8 cellular contexts compared by ENCODE assay signal in the genomic region with DNA sequence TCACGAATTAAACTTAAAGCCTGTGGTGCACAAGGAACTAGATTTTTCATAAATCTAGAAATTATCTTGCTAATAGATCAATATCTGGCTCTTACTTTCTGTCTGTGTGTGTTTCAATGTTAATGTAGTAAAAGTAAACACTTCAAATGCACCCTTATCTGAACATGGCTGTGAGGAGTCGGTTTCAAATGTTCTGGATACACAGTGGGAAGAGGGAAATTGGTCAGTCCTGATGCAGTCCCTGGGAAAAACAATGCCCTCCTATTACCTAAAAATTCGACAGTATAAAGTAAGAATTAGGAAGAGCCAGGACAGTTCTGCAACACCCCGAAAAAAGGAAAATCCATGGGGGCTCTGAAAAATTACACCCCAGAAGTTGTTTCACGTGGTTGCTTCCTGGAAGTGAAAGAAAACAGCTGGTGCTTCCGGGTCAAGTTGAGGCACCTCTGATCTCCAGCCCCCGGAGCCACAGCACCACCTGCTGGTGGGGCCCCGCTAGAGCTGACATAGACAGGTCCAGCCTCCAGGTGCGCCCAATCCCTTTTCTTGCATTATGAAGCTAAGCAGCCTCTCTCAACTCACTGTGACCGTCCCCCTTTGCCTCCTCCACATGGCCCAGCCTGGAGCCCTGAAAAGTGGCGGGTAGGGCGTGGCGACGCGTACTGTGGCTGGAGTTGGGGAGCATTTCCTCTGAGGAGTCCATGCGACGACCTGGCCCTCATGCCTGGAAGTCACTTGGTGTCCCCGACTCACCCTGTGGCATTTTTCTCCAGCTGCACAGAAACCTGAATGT. TPM values are rescaled to one million over a fixed set of nuclear protein-coding genes. Genes with fewer than 3 reads are reported as not detected.
DNase-seq lines count a peak whose midpoint lies in the region; ATAC-seq and TF ChIP-seq lines count a peak whose summit lies in the region.

No MANE protein-coding gene starts in this region.

- H3K9me1 ChIP-seq in IMR-90 (ENCODE audit: insufficient read depth, low read length) = no peaks in the 10 kb centered on the region

- no peak overlapping the region for H2BK5ac ChIP-seq in IMR-90 (ENCODE audit: low read depth, low read length, poor library complexity, severe bottlenecking)

- no peaks in the 10 kb centered on the region for H3K9me3 ChIP-seq in IMR-90 (ENCODE audit: control insufficient read depth, insufficient read depth, low read length)

- no peak overlapping the region for H2BK15ac ChIP-seq in IMR-90 (ENCODE audit: low read depth, low read length)

- WGBS in IMR-90 (ENCODE audit: extremely low coverage in 2 of 2, insufficient read length in 1 of 2), 2 experiments = 68% methylated on average over 5 of the region's 18 CpGs; no CpG with 5 or more reads in 1 of the 2 experiments

- no peak overlapping the region for H4K5ac ChIP-seq in IMR-90 (ENCODE audit: low read depth, low read length)

- no peaks in the 10 kb centered on the region for H3K4me1 Mint-ChIP-seq in immature natural killer cell
- no peaks in the 10 kb centered on the region for H3K4me1 Mint-ChIP-seq in type B pancreatic cell (ENCODE audit: unreplicated experiment)

- H3K14ac ChIP-seq in IMR-90 (replicated peaks; ENCODE audit: low read depth, low read length) = no peak overlapping the region

- dilution Hi-C loops in IMR-90 (cut with HindIII; ENCODE audit: low sequenced_read_pairs, unreplicated experiment) = no loop called here

- H3K4ac ChIP-seq in IMR-90 (ENCODE audit: low read depth, low read length) = no peak overlapping the region

- no peak overlapping the region for H3K27ac Mint-ChIP-seq in immature natural killer cell
- no peak overlapping the region for H3K27ac Mint-ChIP-seq in type B pancreatic cell

- H3K79me1 ChIP-seq in IMR-90 (ENCODE audit: low read depth in 1 of 2, low read length in 2 of 2) = no peaks in the 10 kb centered on the region

- DNase-seq in EL (peak; percentile 34), IMR-90 (no peak), immature natural killer cell (peak in 2 of 3 donors; percentile 8), type B pancreatic cell (ENCODE audit: extremely low spot score, unreplicated experiment) (no peak), medulla oblongata (ENCODE audit: extremely low spot score) (no peak)
- peak; percentile 13 for DNase-seq in activated CD4-positive, alpha-beta T cell treated with anti-CD3 and anti-CD28 coated beads, Interleukin-2, amount 50 U/mL, for 1 hour

- peaks cover 4% of the 10 kb centered on the region for H3K27me3 ChIP-seq in IMR-90 (ENCODE audit: control insufficient read depth, insufficient read depth, low read length)

- no peaks in the 10 kb centered on the region for H4K20me1 ChIP-seq in IMR-90 (ENCODE audit: insufficient read depth, low read length)

- peak; percentile 34 for TF ChIP-seq RAD21 in IMR-90 (IDR thresholded peaks at IDR 0.05; ENCODE audit: low read length)

- H3K36me3 ChIP-seq in IMR-90 (ENCODE audit: control insufficient read depth, insufficient read depth, low read length) = no peaks in the 10 kb centered on the region

- no peaks in the 10 kb centered on the region for H3K4me1 ChIP-seq in IMR-90 (ENCODE audit: control insufficient read depth, insufficient read depth, low read length)

- no peak for TF ChIP-seq POLR2A in IMR-90 (IDR thresholded peaks at IDR 0.05; ENCODE audit: low read depth, low read length)

- no TSS peak for BruUV-seq in IMR-90 (replicated peaks; lab: Mats Ljungman, UMichigan)

- peaks cover 0 to 5% (median 2%) of the 10 kb centered on the region in 6 donors for H3K9me3 Mint-ChIP-seq in immature natural killer cell
- no peaks in the 10 kb centered on the region for H3K9me3 Mint-ChIP-seq in type B pancreatic cell

- H3K9ac ChIP-seq in IMR-90 (ENCODE audit: low read depth, low read length) = no peak overlapping the region

- in situ Hi-C loops in IMR-90 (cut with MboI; ENCODE audit: low sequenced_read_pairs) = no loop called here

- no peak overlapping the region for H2AK5ac ChIP-seq in IMR-90 (ENCODE audit: low read depth, low read length)

- H2AK9ac ChIP-seq in IMR-90 (replicated peaks; ENCODE audit: low read depth, low read length, poor library complexity) = no peak overlapping the region

- H2BK20ac ChIP-seq in IMR-90 (ENCODE audit: low read depth, low read length) = no peak overlapping the region

- TF ChIP-seq CTCF in IMR-90 (conservative IDR thresholded peaks at IDR 0.05; ENCODE audit: low read depth, low read length) (peak; percentile 40), type B pancreatic cell (conservative IDR thresholded peaks at IDR 0.05) (peak; percentile 57)

- no peak overlapping the region for H4K8ac ChIP-seq in IMR-90 (ENCODE audit: low read depth in 2 of 2, low read length in 2 of 2)

- H3K36me3 Mint-ChIP-seq in immature natural killer cell (no peaks in the 10 kb centered on the region), type B pancreatic cell (no peaks in the 10 kb centered on the region)

- no peak overlapping the region for H3K27ac ChIP-seq in IMR-90 (ENCODE audit: insufficient read depth, low read length)

- intact Hi-C loops in IMR-90 (cut with micrococcal nuclease) = loop anchor here (10.0 kb wide), 1 partner anchor 495 kb away; a partner anchor contains a TSS

- H3K4me3 Mint-ChIP-seq in immature natural killer cell = no peak overlapping the region
- no peak overlapping the region for H3K4me3 Mint-ChIP-seq in type B pancreatic cell

- no peak overlapping the region for H3K18ac ChIP-seq in IMR-90 (ENCODE audit: low read depth, low read length)

- H2BK120ac ChIP-seq in IMR-90 (ENCODE audit: low read depth, low read length) = no peak overlapping the region

- no peak overlapping the region for H3K4me2 ChIP-seq in IMR-90 (ENCODE audit: low read depth, low read length)

- ATAC-seq in IMR-90 (ENCODE audit: low read depth) (no peak), HG02610 (IDR thresholded peaks at IDR 0.05; ENCODE audit: unreplicated experiment) (no peak), HG03432 (IDR thresholded peaks at IDR 0.05; ENCODE audit: unreplicated experiment) (no peak)

- POLR2A ChIA-PET in IMR-90 (lab: Charles Lee; ENCODE audit: unreplicated experiment) = no interaction called here

- H3K4me3 ChIP-seq in IMR-90 (ENCODE audit: insufficient read depth, low read depth, low read length) = no peak overlapping the region

- H4K91ac ChIP-seq in IMR-90 (ENCODE audit: insufficient read depth, low read depth, low read length) = no peak overlapping the region

- peak overlapping the region; percentile 52 for H2AFZ ChIP-seq in IMR-90 (replicated peaks; ENCODE audit: low read length, poor library complexity)

- H3K27me3 Mint-ChIP-seq in immature natural killer cell (ENCODE audit: low read depth in 3 of 3) = peaks cover 2 to 16% (median 12%) of the 10 kb centered on the region in 3 donors
- H3K27me3 Mint-ChIP-seq in type B pancreatic cell = peaks cover 61% of the 10 kb centered on the region

- CTCF ChIA-PET in IMR-90 (lab: Yijun Ruan, JAX) = no interaction called here

- H3K56ac ChIP-seq in IMR-90 (ENCODE audit: extremely low read depth, insufficient read depth, low read length) = no peak overlapping the region

- H3K23ac ChIP-seq in IMR-90 (ENCODE audit: low read depth, low read length) = no peak overlapping the region

TF ChIP-seq in IMR-90, 13 proteins besides CTCF, POLR2A, EP300 and RAD21:
- TF ChIP-seq, protein P1, sequence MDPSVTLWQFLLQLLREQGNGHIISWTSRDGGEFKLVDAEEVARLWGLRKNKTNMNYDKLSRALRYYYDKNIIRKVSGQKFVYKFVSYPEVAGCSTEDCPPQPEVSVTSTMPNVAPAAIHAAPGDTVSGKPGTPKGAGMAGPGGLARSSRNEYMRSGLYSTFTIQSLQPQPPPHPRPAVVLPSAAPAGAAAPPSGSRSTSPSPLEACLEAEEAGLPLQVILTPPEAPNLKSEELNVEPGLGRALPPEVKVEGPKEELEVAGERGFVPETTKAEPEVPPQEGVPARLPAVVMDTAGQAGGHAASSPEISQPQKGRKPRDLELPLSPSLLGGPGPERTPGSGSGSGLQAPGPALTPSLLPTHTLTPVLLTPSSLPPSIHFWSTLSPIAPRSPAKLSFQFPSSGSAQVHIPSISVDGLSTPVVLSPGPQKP (IDR thresholded peaks at IDR 0.05; ENCODE audit: borderline replicate concordance, low read depth, low read length) = no peak
- TF ChIP-seq MAFK (IDR thresholded peaks at IDR 0.05; ENCODE audit: low read depth, low read length) (no peak), CHD1 (IDR thresholded peaks at IDR 0.05; ENCODE audit: low read depth, low read length) (no peak), RCOR1 (IDR thresholded peaks at IDR 0.05; ENCODE audit: insufficient replicate concordance, low read length) (no peak), MXI1 (IDR thresholded peaks at IDR 0.05; ENCODE audit: borderline replicate concordance, low read depth, low read length) (no peak)

RNA-seq across cellular contexts. Expression of a gene that starts 8.3 kb away (rescaled TPM):
- not detected in 2 replicates for total RNA-seq in IMR-90 (2012; rRNA removed)
- polyA plus RNA-seq in IMR-90 (2012; rRNA removed) = not detected in 2 replicates
- not detected in 2 replicates for polyA plus RNA-seq in IMR-90 (2012; cell fraction: cytosol; rRNA removed)
- not detected in 2 replicates for polyA plus RNA-seq in IMR-90 (2012; cell fraction: nucleus; rRNA removed; ENCODE audit: low replicate concordance)
- polyA plus RNA-seq in immature natural killer cell = not detected
- not detected in 2 replicates for total RNA-seq in type B pancreatic cell (ENCODE audit: low replicate concordance)

RNA-seq across cellular contexts. Expression of a gene that starts 22.6 kb away (rescaled TPM):
- total RNA-seq in IMR-90 (2012; rRNA removed) = not detected in 2 replicates
- not detected in 2 replicates for polyA plus RNA-seq in IMR-90 (2012; rRNA removed)
- polyA plus RNA-seq in IMR-90 (2012; cell fraction: cytosol; rRNA removed) = not detected in 2 replicates
- not detected in 2 replicates for polyA plus RNA-seq in IMR-90 (2012; cell fraction: nucleus; rRNA removed; ENCODE audit: low replicate concordance)
- not detected for polyA plus RNA-seq in immature natural killer cell
- total RNA-seq in type B pancreatic cell (ENCODE audit: low replicate concordance) = not detected in 2 replicates

RNA-seq across cellular contexts. Expression of a gene that starts 24.9 kb away (rescaled TPM):
- total RNA-seq in IMR-90 (2012; rRNA removed) (not detected in 2 replicates), type B pancreatic cell (ENCODE audit: low replicate concordance) (35.7 and 73.6 TPM in 2 replicates)
- polyA plus RNA-seq in IMR-90 (2012; rRNA removed) (not detected in 2 replicates), immature natural killer cell (not detected)
- polyA plus RNA-seq in IMR-90 (2012; cell fraction: cytosol; rRNA removed) = not detected in 2 replicates
- polyA plus RNA-seq in IMR-90 (2012; cell fraction: nucleus; rRNA removed; ENCODE audit: low replicate concordance) = not detected in 2 replicates

RNA-seq across cellular contexts. Expression of a gene that starts 54.8 kb away (rescaled TPM):
- not detected in 2 replicates for total RNA-seq in IMR-90 (2012; rRNA removed)
- polyA plus RNA-seq in IMR-90 (2012; rRNA removed) = not detected in 2 replicates
- polyA plus RNA-seq in IMR-90 (2012; cell fraction: cytosol; rRNA removed) = not detected in 2 replicates
- polyA plus RNA-seq in IMR-90 (2012; cell fraction: nucleus; rRNA removed; ENCODE audit: low replicate concordance) = not detected in 2 replicates
- not detected for polyA plus RNA-seq in immature natural killer cell
- 3.7 and 6.9 TPM in 2 replicates for total RNA-seq in type B pancreatic cell (ENCODE audit: low replicate concordance)

Comparison
In these comparisons a context has a peak if more than half of its experiments do, and no peak if none do; other contexts are left out.
1. DNase-seq: peak in EL (single experiment), activated CD4-positive, alpha-beta T cell treated with anti-CD3 and anti-CD28 coated beads, Interleukin-2, amount 50 U/mL, for 1 hour (single experiment) and immature natural killer cell (2 of 3); none in IMR-90 (single experiment), type B pancreatic cell (single experiment) and medulla oblongata (single experiment).
2. RNA of a gene that starts 24.9 kb away (total RNA-seq): 35.7 to 73.6 TPM in type B pancreatic cell; not detected in IMR-90; every median in the first group is over 10 times any median in the second.